In the genomic region with DNA sequence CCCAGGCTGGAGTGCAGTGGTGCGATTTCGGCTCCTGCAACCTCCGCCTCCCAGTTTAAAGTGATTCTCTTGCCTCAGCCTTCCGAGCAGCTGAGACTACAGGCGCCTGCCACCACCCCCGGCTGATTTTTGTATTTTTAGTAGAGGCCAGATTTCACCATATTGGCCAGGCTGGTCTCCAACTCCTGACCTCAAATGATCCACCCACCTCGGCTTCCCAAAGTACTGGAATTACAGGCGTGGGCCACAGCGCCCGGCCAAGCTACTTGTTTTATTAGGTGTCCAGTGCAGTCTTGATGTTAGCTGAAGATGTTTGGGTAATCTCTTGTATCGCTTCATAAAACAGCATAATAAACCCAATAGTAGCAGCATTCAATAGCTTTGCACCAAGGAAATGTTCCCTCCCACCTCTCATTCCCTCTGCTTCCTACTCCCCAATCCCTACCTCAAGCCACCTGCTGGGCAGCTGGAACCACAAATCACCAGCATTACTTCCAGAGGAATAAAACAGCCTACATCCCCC, we compare ENCODE assay signal across 20 cellular contexts. TPM values are rescaled to one million over a fixed set of nuclear protein-coding genes. Genes with fewer than 3 reads are reported as not detected.
DNase-seq lines count a peak whose midpoint lies in the region; ATAC-seq and TF ChIP-seq lines count a peak whose summit lies in the region.
"Had no signal": no experiment of that assay in that cellular context is flagged by ENCODE, and none has a peak within 500 bp of the region (broad histone marks: within the 10 kb centered on the region; RNA-seq: fewer than 3 reads in every experiment).

No MANE protein-coding gene starts in this region.

- no peak overlapping the region for H3K4me3 Mint-ChIP-seq in WTC11
- H3K4me3 Mint-ChIP-seq: activated B cell treated with CpG ODN at 0.5 μM for 24 hours; CD4-positive, CD25-positive, alpha-beta regulatory T cell; memory B cell had no signal

- no peak overlapping the region for H2AFZ ChIP-seq in Karpas-422 (ENCODE audit: low read length)

- H3K9me2 ChIP-seq in Karpas-422 (replicated peaks; ENCODE audit: insufficient read depth, low read length), result no peaks in the 10 kb centered on the region

- no peak overlapping the region for H3K4me2 ChIP-seq in Karpas-422 (ENCODE audit: low read depth, low read length, poor library complexity, severe bottlenecking)

- peak in 2 of 3 experiments; percentile 30 to 58 for DNase-seq in NCI-H1417 (lab: John Stamatoyannopoulos, UW)
- no peak for DNase-seq in NCI-H1417 treated with DMSO at 0.1 percent for 48 hours (lab: John Stamatoyannopoulos, UW)
- DNase-seq in WTC11 (ENCODE audit: low spot score), result no peak
- peak; percentile 75 for DNase-seq in right atrium auricular region (ENCODE audit: low spot score)
- peak; percentile 40 for DNase-seq in stromal cell of bone marrow (ENCODE audit: low read depth)
- no peak for DNase-seq in Karpas-422
- DNase-seq in stimulated activated CD4-positive, alpha-beta T cell treated with anti-CD3 and anti-CD28 coated beads, Interleukin-2, amount 100 ng/mL, for 48 hours, result no peak
- DNase-seq in NCI-H1694 treated with DMSO at 0.1 percent for 48 hours (lab: John Stamatoyannopoulos, UW), result no peak
- DNase-seq: 8988T; activated B cell treated with CpG ODN at 0.5 μM for 24 hours; amniotic stem cell; CD4-positive, CD25-positive, alpha-beta regulatory T cell; EL; NCI-H1436 treated with DMSO at 0.1 percent for 48 hours; NCI-H510A treated with DMSO at 0.1 percent for 48 hours; sigmoid colon; stimulated activated CD4-positive, alpha-beta T cell treated with anti-CD3 and anti-CD28 coated beads, Interleukin-4, amount 100 ng/mL, for 4 hours had no signal

- no peaks in the 10 kb centered on the region for H3K4me1 ChIP-seq in right atrium auricular region
- H3K4me1 ChIP-seq in Karpas-422 (ENCODE audit: low read length), result no peaks in the 10 kb centered on the region

- ATAC-seq in WTC11, result peak; percentile 41; the same call in 1 of the 2 replicates
- ATAC-seq: Panc1 had no signal

- CTCF ChIA-PET in WTC11 (lab: Charles Lee), result interaction anchor here (0.6 to 3.2 kb wide), 9 partner anchors 11 to 302 kb away, joined by 3 to 12 read pairs (median 4); a partner anchor contains a TSS

- peaks cover 65% of the 10 kb centered on the region for H3K4me1 Mint-ChIP-seq in WTC11
- H3K4me1 Mint-ChIP-seq: activated B cell treated with CpG ODN at 0.5 μM for 24 hours; CD4-positive, CD25-positive, alpha-beta regulatory T cell; memory B cell had no signal

- no peaks in the 10 kb centered on the region for H3K27me3 Mint-ChIP-seq in WTC11 (ENCODE audit: low read depth)

- H3K36me3 ChIP-seq in right atrium auricular region, result no peaks in the 10 kb centered on the region
- no peaks in the 10 kb centered on the region for H3K36me3 ChIP-seq in Karpas-422 (ENCODE audit: insufficient read depth, low read length)
- H3K36me3 ChIP-seq: neutrophil, sigmoid colon had no signal

- H3K9ac ChIP-seq in Karpas-422 (ENCODE audit: low read length), result no peak overlapping the region

- H3K27ac Mint-ChIP-seq in WTC11, result no peak overlapping the region
- H3K27ac Mint-ChIP-seq: activated B cell treated with CpG ODN at 0.5 μM for 24 hours; CD4-positive, CD25-positive, alpha-beta regulatory T cell; memory B cell had no signal

- H3K4me3 ChIP-seq in right atrium auricular region (no peak overlapping the region), Karpas-422 (ENCODE audit: low read length) (no peak overlapping the region)
- H3K4me3 ChIP-seq: sigmoid colon had no signal

- H3K27ac ChIP-seq in right atrium auricular region, result no peak overlapping the region
- H3K27ac ChIP-seq in Karpas-422 (ENCODE audit: low read length), result no peak overlapping the region
- H3K27ac ChIP-seq: neutrophil, sigmoid colon had no signal

- no peaks in the 10 kb centered on the region for H3K36me3 Mint-ChIP-seq in WTC11
- H3K36me3 Mint-ChIP-seq: CD4-positive, CD25-positive, alpha-beta regulatory T cell; memory B cell had no signal

- POLR2A ChIA-PET in WTC11 (lab: Charles Lee), result no interaction called here

- H3K27me3 ChIP-seq in right atrium auricular region (no peaks in the 10 kb centered on the region), Karpas-422 (ENCODE audit: low read length) (no peaks in the 10 kb centered on the region)
- H3K27me3 ChIP-seq: sigmoid colon had no signal

- no peaks in the 10 kb centered on the region for H3K9me3 Mint-ChIP-seq in WTC11
- H3K9me3 Mint-ChIP-seq: activated B cell treated with CpG ODN at 0.5 μM for 24 hours, memory B cell had no signal

- TF ChIP-seq CTCF in WTC11 (IDR thresholded peaks at IDR 0.05) (no peak), right atrium auricular region (IDR thresholded peaks at IDR 0.05) (no peak)

- H3K9me3 ChIP-seq in right atrium auricular region (no peaks in the 10 kb centered on the region), Karpas-422 (ENCODE audit: low read length) (no peaks in the 10 kb centered on the region)
- H3K9me3 ChIP-seq: neutrophil, sigmoid colon had no signal

- H4K20me1 ChIP-seq in Karpas-422 (ENCODE audit: insufficient read depth, low read depth, low read length), result no peaks in the 10 kb centered on the region

- H3K79me2 ChIP-seq in Karpas-422 (ENCODE audit: low read length), result no peaks in the 10 kb centered on the region

TF ChIP-seq in WTC11, 78 proteins besides CTCF, POLR2A, EP300 and RAD21:
- TF ChIP-seq GRHL2 (CRISPR knock-in tag; IDR thresholded peaks at IDR 0.05; ENCODE audit: insufficient replicate concordance, severe bottlenecking), result no peak
- no peak for TF ChIP-seq MXD4 (CRISPR knock-in tag; IDR thresholded peaks at IDR 0.05; ENCODE audit: borderline replicate concordance)
TF ChIP-seq in WTC11: peak in this region for 0.

RNA-seq across cellular contexts. Expression of a gene that starts 11.1 kb away (rescaled TPM):
- total RNA-seq in WTC11 (2021) (2.9 to 3.6 TPM (median 3.3 TPM) in 3 replicates), right atrium auricular region (under 1 TPM; 0.04 to 0.30 TPM)
- not detected in 2 replicates for total RNA-seq in Karpas-422 (2014; rRNA removed; shearing (Covaris generic); ENCODE audit: low replicate concordance)
- total RNA-seq: activated B cell treated with CpG ODN at 0.5 μM for 24 hours; CD4-positive, CD25-positive, alpha-beta regulatory T cell had no signal

Comparison
In these comparisons a context has a peak if more than half of its experiments do, and no peak if none do; other contexts are left out.
1. DNase-seq: peak in NCI-H1417 (2 of 3), right atrium auricular region (single experiment) and stromal cell of bone marrow (single experiment); none in NCI-H1417 treated with DMSO at 0.1 percent for 48 hours (single experiment), WTC11 (single experiment), Karpas-422 (single experiment), stimulated activated CD4-positive, alpha-beta T cell treated with anti-CD3 and anti-CD28 coated beads, Interleukin-2, amount 100 ng/mL, for 48 hours (0 of 2) and NCI-H1694 treated with DMSO at 0.1 percent for 48 hours (single experiment).